11 cellular contexts compared by ENCODE assay signal in the genomic region with DNA sequence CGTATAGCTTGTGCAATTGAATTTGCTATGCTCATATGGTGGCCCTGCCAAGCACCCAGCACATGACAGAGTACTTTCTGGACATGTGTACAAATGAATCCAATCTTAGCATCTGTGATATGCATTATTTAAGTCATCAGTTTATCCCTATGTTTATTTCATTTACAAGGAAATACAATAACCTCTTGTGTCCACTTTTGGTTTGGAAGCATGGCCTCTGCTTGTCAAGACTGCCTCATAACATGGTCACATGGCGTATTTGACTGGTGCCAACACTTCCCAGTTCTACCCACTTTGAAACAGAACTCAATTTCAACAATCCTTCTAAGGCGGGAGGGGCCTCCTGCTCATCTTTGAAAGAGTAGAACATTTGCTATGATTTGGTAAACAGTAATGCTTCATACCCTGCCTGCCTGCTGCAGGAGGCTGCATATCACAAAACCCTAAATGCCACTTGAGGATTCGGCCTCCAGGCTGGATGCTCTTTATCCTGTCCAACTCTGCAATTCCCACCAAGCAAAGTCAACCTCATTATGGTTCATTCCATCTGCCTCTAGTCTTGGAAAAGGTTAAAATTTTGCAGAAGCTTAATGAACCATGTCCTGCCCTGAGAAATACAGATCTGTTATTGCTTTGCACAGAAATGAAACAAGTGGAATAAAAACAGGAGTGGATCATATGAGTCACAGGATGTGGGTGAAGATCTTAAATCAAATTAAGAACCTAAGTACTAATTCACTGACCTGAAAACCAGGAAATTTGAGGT.
A peak's percentile ranks its signal among the peaks of the same experiment; 100 is the strongest.
DNase-seq lines count a peak whose midpoint lies in the region; ATAC-seq and TF ChIP-seq lines count a peak whose summit lies in the region.
"Had no signal": no experiment of that assay in that cellular context is flagged by ENCODE, and none has a peak within 500 bp of the region (broad histone marks: within the 10 kb centered on the region; RNA-seq: fewer than 3 reads in every experiment).

No MANE protein-coding gene starts in this region.

- H4K12ac ChIP-seq in trophoblast cell (ENCODE audit: low read depth, low read length), result no peak overlapping the region

- H3K27me3 Mint-ChIP-seq in activated CD4-positive, alpha-beta memory T cell treated with anti-CD3 and anti-CD28 coated beads for 36 hours, result no peaks in the 10 kb centered on the region

- DNase-seq in AG10803 (ENCODE audit: low read depth), result peak; percentile 38
- DNase-seq in ELR (ENCODE audit: low read depth), result peak; percentile 44
- DNase-seq in activated CD4-positive, alpha-beta memory T cell treated with anti-CD3 and anti-CD28 coated beads for 36 hours, result peak; percentile 15
- peak; percentile 62 for DNase-seq in fibroblast of peridontal ligament (ENCODE audit: extremely low read depth)
- no peak for DNase-seq in trophoblast cell
- no peak for DNase-seq in smooth muscle cell (lab: John Stamatoyannopoulos, UW; ENCODE audit: unreplicated experiment)
- DNase-seq in left cardiac atrium, result no peak
- DNase-seq: mesendoderm, posterior cingulate gyrus had no signal

- CTCF ChIA-PET in activated CD4-positive, alpha-beta memory T cell treated with anti-CD3 and anti-CD28 coated beads for 36 hours (lab: Charles Lee), result interaction anchor here (0.8 kb wide), 1 partner anchor 12 kb away, joined by 3 read pairs; no protein-coding TSS in a partner anchor

- no peak overlapping the region for H3K4me3 Mint-ChIP-seq in activated CD4-positive, alpha-beta memory T cell treated with anti-CD3 and anti-CD28 coated beads for 36 hours
- H3K4me3 Mint-ChIP-seq: brain had no signal

- H3K4me1 ChIP-seq in trophoblast cell (ENCODE audit: control insufficient read depth in 1 of 2, insufficient read depth in 2 of 2, low read length in 2 of 2), result no peaks in the 10 kb centered on the region
- no peaks in the 10 kb centered on the region for H3K4me1 ChIP-seq in smooth muscle cell (ENCODE audit: low read depth)

- H3K9ac ChIP-seq in trophoblast cell (ENCODE audit: low read length) (no peak overlapping the region), smooth muscle cell (ENCODE audit: low read depth) (no peak overlapping the region)

- no peak overlapping the region for H2BK120ac ChIP-seq in trophoblast cell (ENCODE audit: insufficient read depth, low read length, poor library complexity)

- H3K27ac ChIP-seq in trophoblast cell (ENCODE audit: low read depth, low read length), result no peak overlapping the region
- H3K27ac ChIP-seq in smooth muscle cell (ENCODE audit: low read depth), result no peak overlapping the region

- ATAC-seq in left cardiac atrium (no peak), GM21717 (IDR thresholded peaks at IDR 0.05; ENCODE audit: unreplicated experiment) (no peak)

- H3K79me2 ChIP-seq in trophoblast cell (ENCODE audit: control insufficient read depth, insufficient read depth, low read length, poor library complexity), result no peaks in the 10 kb centered on the region
- no peaks in the 10 kb centered on the region for H3K79me2 ChIP-seq in smooth muscle cell (ENCODE audit: low read depth)

- no peaks in the 10 kb centered on the region for H3K9me3 Mint-ChIP-seq in activated CD4-positive, alpha-beta memory T cell treated with anti-CD3 and anti-CD28 coated beads for 36 hours

- H2BK5ac ChIP-seq in trophoblast cell (ENCODE audit: low read depth, low read length, poor library complexity), result no peak overlapping the region

- no peak overlapping the region for H3K4ac ChIP-seq in trophoblast cell (ENCODE audit: low read depth, low read length)

- no peaks in the 10 kb centered on the region for H3K9me3 ChIP-seq in trophoblast cell (ENCODE audit: insufficient read depth, low read depth, low read length)
- H3K9me3 ChIP-seq in smooth muscle cell (replicated peaks; ENCODE audit: low read depth), result no peaks in the 10 kb centered on the region

- no peak overlapping the region for H4K91ac ChIP-seq in trophoblast cell (ENCODE audit: low read depth, low read length)

- peak overlapping the region; percentile 26 for H3K27ac Mint-ChIP-seq in activated CD4-positive, alpha-beta memory T cell treated with anti-CD3 and anti-CD28 coated beads for 36 hours
- H3K27ac Mint-ChIP-seq: brain had no signal

- H3K27me3 ChIP-seq in trophoblast cell (ENCODE audit: insufficient read depth, low read length) (no peaks in the 10 kb centered on the region), smooth muscle cell (ENCODE audit: low read depth) (no peaks in the 10 kb centered on the region)

- no peaks in the 10 kb centered on the region for H3K36me3 Mint-ChIP-seq in activated CD4-positive, alpha-beta memory T cell treated with anti-CD3 and anti-CD28 coated beads for 36 hours
- H3K36me3 Mint-ChIP-seq: brain had no signal

- no CpG with 5 or more reads among the region's 4 CpGs for WGBS in trophoblast cell (ENCODE audit: extremely low coverage, insufficient coverage, insufficient read length)
- 95% methylated on average over 4 of the region's 4 CpGs for whole genome bisulfite sequencing in smooth muscle cell (ENCODE audit: low lambda C conversion rate)

- no peak overlapping the region for H4K8ac ChIP-seq in trophoblast cell (ENCODE audit: low read depth, low read length)

- POLR2A ChIA-PET in activated CD4-positive, alpha-beta memory T cell treated with anti-CD3 and anti-CD28 coated beads for 36 hours (lab: Charles Lee), result interaction anchor here (1.0 kb wide), 1 partner anchor 87 kb away, joined by 4 read pairs; no protein-coding TSS in a partner anchor

- intact Hi-C loops in activated CD4-positive, alpha-beta memory T cell treated with anti-CD3 and anti-CD28 coated beads for 36 hours (cut with micrococcal nuclease), result loop anchor here (1.0 to 2.0 kb wide), 4 partner anchors 48 to 170 kb away; partner anchors contain the start of gene FNDC3A
- intact Hi-C loops in left cardiac atrium (cut with DNase I), result no loop called here

- H3F3A ChIP-seq in smooth muscle cell (ENCODE audit: low read depth), result no peaks in the 10 kb centered on the region

- H2AFZ ChIP-seq in trophoblast cell (ENCODE audit: insufficient read depth, low read length, poor library complexity) (no peak overlapping the region), smooth muscle cell (ENCODE audit: low read depth) (no peak overlapping the region)

- no peak overlapping the region for H3K4me3 ChIP-seq in AG10803 (ENCODE audit: low read length)
- no peak overlapping the region for H3K4me3 ChIP-seq in trophoblast cell (ENCODE audit: low read depth, low read length)
- no peak overlapping the region for H3K4me3 ChIP-seq in smooth muscle cell

- peaks cover 30% of the 10 kb centered on the region for H3K4me1 Mint-ChIP-seq in activated CD4-positive, alpha-beta memory T cell treated with anti-CD3 and anti-CD28 coated beads for 36 hours (ENCODE audit: low read depth)
- H3K4me1 Mint-ChIP-seq: brain had no signal

- H4K20me1 ChIP-seq in smooth muscle cell (ENCODE audit: low read depth), result no peaks in the 10 kb centered on the region

- H3K23ac ChIP-seq in trophoblast cell (ENCODE audit: low read length), result no peak overlapping the region

- H3K18ac ChIP-seq in trophoblast cell (ENCODE audit: low read length), result no peak overlapping the region

- H2BK12ac ChIP-seq in trophoblast cell (ENCODE audit: low read length), result no peak overlapping the region

- no peak for TF ChIP-seq CTCF in AG10803 (conservative IDR thresholded peaks at IDR 0.05; ENCODE audit: low read length)
- TF ChIP-seq CTCF in smooth muscle cell (IDR thresholded peaks at IDR 0.05; ENCODE audit: borderline replicate concordance, insufficient read depth, poor library complexity, severe bottlenecking), result no peak

- H3K4me2 ChIP-seq in trophoblast cell (ENCODE audit: low read length) (no peak overlapping the region), smooth muscle cell (no peak overlapping the region)

- no peaks in the 10 kb centered on the region for H3K36me3 ChIP-seq in trophoblast cell (ENCODE audit: control insufficient read depth in 1 of 2, insufficient read depth in 2 of 2, low read length in 2 of 2)
- no peaks in the 10 kb centered on the region for H3K36me3 ChIP-seq in smooth muscle cell (ENCODE audit: low read depth)

- H3K14ac ChIP-seq in trophoblast cell (ENCODE audit: low read length), result no peak overlapping the region

- no peaks in the 10 kb centered on the region for H3K79me1 ChIP-seq in trophoblast cell (ENCODE audit: low read length)

- no peak overlapping the region for H2AK5ac ChIP-seq in trophoblast cell (ENCODE audit: low read length)

Comparison
In these comparisons a context has a peak if more than half of its experiments do, and no peak if none do; other contexts are left out.
1. DNase-seq: peak in AG10803 (single experiment), ELR (single experiment), activated CD4-positive, alpha-beta memory T cell treated with anti-CD3 and anti-CD28 coated beads for 36 hours (single experiment) and fibroblast of peridontal ligament (single experiment); none in trophoblast cell (0 of 2), smooth muscle cell (single experiment) and left cardiac atrium (single experiment).